Comparison of ENCODE assay signal across 8 cellular contexts in genomic region chr3:72482589-72483249, GRCh38. TPM values are rescaled to one million over a fixed set of nuclear protein-coding genes. Genes with fewer than 3 reads are reported as not detected.
DNase-seq lines count a peak whose midpoint lies in the region; ATAC-seq and TF ChIP-seq lines count a peak whose summit lies in the region.

No MANE protein-coding gene starts in this region.

- DNase-seq in GM10266 (ENCODE audit: extremely low spot score): peak; percentile 53
- DNase-seq in activated CD4-positive, CD25-positive, alpha-beta regulatory T cell (lab: John Stamatoyannopoulos, UW): peak; percentile 5 to 65 (median 25)
- no peak for DNase-seq in central memory CD8-positive, alpha-beta T cell (ENCODE audit: low spot score in 2 of 2)
- peak; percentile 81 to 89 for DNase-seq in lung microvascular endothelial cell (ENCODE audit: low read depth in 2 of 2)
- DNase-seq in stimulated activated CD8-positive, alpha-beta memory T cell treated with anti-CD3 and anti-CD28 coated beads, Interleukin-15, amount 100 ng/mL, for 4 hours (ENCODE audit: low read depth in 2 of 2): peak; percentile 53 to 60
- no peak for DNase-seq in NCI-H2171 (lab: John Stamatoyannopoulos, UW)
- DNase-seq in SHP77 treated with DMSO at 0.1 percent for 48 hours (lab: John Stamatoyannopoulos, UW): no peak

- no peaks in the 10 kb centered on the region for H3K36me3 Mint-ChIP-seq in central memory CD8-positive, alpha-beta T cell (ENCODE audit: insufficient read depth)

- no peak for TF ChIP-seq CTCF in GM10266 (IDR thresholded peaks at IDR 0.05; ENCODE audit: control insufficient read depth, insufficient read depth, low read depth, missing control alignments)

- peak overlapping the region; percentile 75 for H3K27ac Mint-ChIP-seq in central memory CD8-positive, alpha-beta T cell (ENCODE audit: low read depth)

- peak overlapping the region; percentile 73 for H3K4me3 Mint-ChIP-seq in central memory CD8-positive, alpha-beta T cell

- ATAC-seq in HG03442 (IDR thresholded peaks at IDR 0.05; ENCODE audit: unreplicated experiment): peak; percentile 51
- ATAC-seq in central memory CD8-positive, alpha-beta T cell (replicated peaks; ENCODE audit: extremely low read depth, poor library complexity, severe bottlenecking): peak; percentile 56

- H3K9me3 Mint-ChIP-seq in central memory CD8-positive, alpha-beta T cell: no peaks in the 10 kb centered on the region

- no peaks in the 10 kb centered on the region for H3K27me3 Mint-ChIP-seq in central memory CD8-positive, alpha-beta T cell

- H3K4me1 Mint-ChIP-seq in central memory CD8-positive, alpha-beta T cell: peaks cover 11% of the 10 kb centered on the region

RNA-seq across cellular contexts. Expression of gene RYBP, which starts 36.3 kb away (rescaled TPM):
- total RNA-seq in lung microvascular endothelial cell: 4.6 and 6.0 TPM in 2 replicates

Comparison
In these comparisons a context has a peak if more than half of its experiments do, and no peak if none do; other contexts are left out.
1. DNase-seq: peak in GM10266 (single experiment), activated CD4-positive, CD25-positive, alpha-beta regulatory T cell (4 of 4), lung microvascular endothelial cell (2 of 2) and stimulated activated CD8-positive, alpha-beta memory T cell treated with anti-CD3 and anti-CD28 coated beads, Interleukin-15, amount 100 ng/mL, for 4 hours (2 of 2); none in central memory CD8-positive, alpha-beta T cell (0 of 2), NCI-H2171 (single experiment) and SHP77 treated with DMSO at 0.1 percent for 48 hours (single experiment).